Comparison of ENCODE assay signal across 8 cellular contexts in genomic region chr11:115170133-115170815, GRCh38.
DNase-seq lines count a peak whose midpoint lies in the region; ATAC-seq and TF ChIP-seq lines count a peak whose summit lies in the region.

No MANE protein-coding gene starts in this region.

- H3K9me3 Mint-ChIP-seq in activated T-cell treated with anti-CD3 and anti-CD28 coated beads, Interleukin-2, amount 50 U/mL, for 4 hours = no peaks in the 10 kb centered on the region

- intact Hi-C loops in ascending aorta (cut with DNase I) = no loop called here

- no peaks in the 10 kb centered on the region for H3K4me1 ChIP-seq in ascending aorta

- H3K27ac ChIP-seq in ascending aorta = no peak overlapping the region

- no peak for ATAC-seq in activated T-cell treated with anti-CD3 and anti-CD28 coated beads, Interleukin-2, amount 50 U/mL, for 4 hours
- peak; percentile 63 for ATAC-seq in left lobe of liver
- ATAC-seq in GM21447 (IDR thresholded peaks at IDR 0.05; ENCODE audit: unreplicated experiment) = no peak

- no peak overlapping the region for H3K4me3 Mint-ChIP-seq in activated T-cell treated with anti-CD3 and anti-CD28 coated beads, Interleukin-2, amount 50 U/mL, for 4 hours

- H3K4me1 Mint-ChIP-seq in activated T-cell treated with anti-CD3 and anti-CD28 coated beads, Interleukin-2, amount 50 U/mL, for 4 hours (ENCODE audit: low read depth) = no peaks in the 10 kb centered on the region

- no peaks in the 10 kb centered on the region for H3K36me3 ChIP-seq in ascending aorta

- TF ChIP-seq CTCF in ascending aorta (IDR thresholded peaks at IDR 0.05) = peak; percentile 7 to 55 (median 38)

- H3K4me3 ChIP-seq in ascending aorta = no peak overlapping the region

- peaks cover 3% of the 10 kb centered on the region for H3K27me3 Mint-ChIP-seq in activated T-cell treated with anti-CD3 and anti-CD28 coated beads, Interleukin-2, amount 50 U/mL, for 4 hours (ENCODE audit: low read depth)

- no peaks in the 10 kb centered on the region for H3K36me3 Mint-ChIP-seq in activated T-cell treated with anti-CD3 and anti-CD28 coated beads, Interleukin-2, amount 50 U/mL, for 4 hours (ENCODE audit: insufficient read depth)

- H3K9me3 ChIP-seq in ascending aorta = no peaks in the 10 kb centered on the region

- H3K27me3 ChIP-seq in ascending aorta = no peaks in the 10 kb centered on the region

- DNase-seq in activated T-cell treated with anti-CD3 and anti-CD28 coated beads, Interleukin-2, amount 50 U/mL, for 48 hours = peak; percentile 26 to 47
- no peak for DNase-seq in activated T-cell treated with anti-CD3 and anti-CD28 coated beads, Interleukin-2, amount 50 U/mL, for 4 hours
- DNase-seq in LHCN-M2 (ENCODE audit: low read depth) (peak; percentile 34), ascending aorta (ENCODE audit: low spot score in 2 of 2) (no peak), left lobe of liver (ENCODE audit: low spot score) (no peak), GM19240 (ENCODE audit: insufficient read length, low spot score) (no peak), NCI-H1048 (lab: John Stamatoyannopoulos, UW) (no peak)

Comparison
In these comparisons a context has a peak if more than half of its experiments do, and no peak if none do; other contexts are left out.
1. DNase-seq: peak in activated T-cell treated with anti-CD3 and anti-CD28 coated beads, Interleukin-2, amount 50 U/mL, for 48 hours (2 of 2) and LHCN-M2 (single experiment); none in activated T-cell treated with anti-CD3 and anti-CD28 coated beads, Interleukin-2, amount 50 U/mL, for 4 hours (single experiment), ascending aorta (0 of 2), left lobe of liver (single experiment), GM19240 (single experiment) and NCI-H1048 (single experiment).